Comparison of ENCODE assay signal across 8 cellular contexts in genomic region chrX:103919336-103919682, GRCh38. TPM values are rescaled to one million over a fixed set of nuclear protein-coding genes. Genes with fewer than 3 reads are reported as not detected.
DNase-seq lines count a peak whose midpoint lies in the region; ATAC-seq, FAIRE-seq and TF ChIP-seq lines count a peak whose summit lies in the region.

No MANE protein-coding gene starts in this region.

- H3K4me1 ChIP-seq in H9 (ENCODE audit: insufficient read depth, low read length) (no peaks in the 10 kb centered on the region; the same call in 1 of the 2 replicates), endothelial cell of umbilical vein (ENCODE audit: control insufficient read depth, extremely low read depth, insufficient read depth, low read length) (no peaks in the 10 kb centered on the region), mononuclear cell (ENCODE audit: insufficient read depth, low read length) (peaks cover 11% of the 10 kb centered on the region), aorta (ENCODE audit: control insufficient read depth in 1 of 2, insufficient read depth in 2 of 2, low read length in 2 of 2) (no peaks in the 10 kb centered on the region)

- H3K9me3 Mint-ChIP-seq in H9, result peaks cover 0 to 50% of the 10 kb centered on the region in 2 experiments; a peak in 2 of 5 replicates
- H3K9me3 Mint-ChIP-seq in T-helper 1 cell treated with Interleukin-12 subunit alpha and Interleukin-12 subunit beta and Interleukin-4 antibody, amounts not matched to agents 30 μg/mL and 1 μg/mL, for 36 hours, result no peaks in the 10 kb centered on the region

- H3K79me1 ChIP-seq in H9 (ENCODE audit: insufficient read depth, low read depth, low read length, poor library complexity, severe bottlenecking), result no peaks in the 10 kb centered on the region

- peak overlapping the region; percentile 29 to 86 (median 62); a peak in 4 of 7 replicates for H3K27ac Mint-ChIP-seq in H9
- H3K27ac Mint-ChIP-seq in T-helper 1 cell treated with Interleukin-12 subunit alpha and Interleukin-12 subunit beta and Interleukin-4 antibody, amounts not matched to agents 30 μg/mL and 1 μg/mL, for 36 hours, result peak overlapping the region; percentile 97

- H3K14ac ChIP-seq in H9 (ENCODE audit: insufficient read depth, low read length), result peak overlapping the region; percentile 7; the same call in 1 of the 2 replicates

- H2BK15ac ChIP-seq in H9 (ENCODE audit: low read depth, low read length), result no peak overlapping the region

- BruUV-seq in endothelial cell of umbilical vein (replicated peaks; lab: Mats Ljungman, UMichigan), result TSS peak; percentile 43

- H2BK5ac ChIP-seq in H9 (ENCODE audit: insufficient read length, low read length), result no peak overlapping the region

- peak overlapping the region; percentile 0 for H2AFZ ChIP-seq in H9 (ENCODE audit: low read length)
- peak overlapping the region; percentile 60 for H2AFZ ChIP-seq in endothelial cell of umbilical vein (ENCODE audit: low read depth, low read length)

- no peak overlapping the region for H4K8ac ChIP-seq in H9 (replicated peaks; ENCODE audit: insufficient read length, low read depth, low read length)

- no peak overlapping the region for H3K23ac ChIP-seq in H9 (ENCODE audit: insufficient read length, low read depth, low read length)

- peak overlapping the region; percentile 89 for H3K4me2 ChIP-seq in H9 (ENCODE audit: insufficient read depth, insufficient read length, low read length)
- H3K4me2 ChIP-seq in endothelial cell of umbilical vein (ENCODE audit: insufficient read depth, low read length), result peak overlapping the region; percentile 9

- H2BK20ac ChIP-seq in H9 (ENCODE audit: low read depth, low read length, poor library complexity, severe bottlenecking), result no peak overlapping the region

- no peak overlapping the region for H3T11ph ChIP-seq in H9 (ENCODE audit: low read length)

- DNase-seq in activated CD4-positive, alpha-beta T cell treated with anti-CD3 and anti-CD28 coated beads for 4 hours, result peak; percentile 10 to 14
- DNase-seq in activated CD4-positive, alpha-beta T cell treated with anti-CD3 and anti-CD28 coated beads, Interleukin-2, amount 50 U/mL, for 48 hours, result no peak
- DNase-seq in H9 (no peak), M059J (ENCODE audit: low read depth) (peak; percentile 57), endothelial cell of umbilical vein (ENCODE audit: low read depth, low spot score) (no peak), aorta (no peak)

- peaks cover 9% of the 10 kb centered on the region for H3K23me2 ChIP-seq in H9 (ENCODE audit: insufficient read length, low read depth, low read length, poor library complexity, severe bottlenecking)

- H3K36me3 Mint-ChIP-seq in H9 (ENCODE audit: insufficient read depth in 1 of 3, low read depth in 3 of 3), result peaks cover 0 to 2% (median 0%) of the 10 kb centered on the region in 3 experiments; a peak in 3 of 7 replicates
- H3K36me3 Mint-ChIP-seq in T-helper 1 cell treated with Interleukin-12 subunit alpha and Interleukin-12 subunit beta and Interleukin-4 antibody, amounts not matched to agents 30 μg/mL and 1 μg/mL, for 36 hours (ENCODE audit: low read depth), result peaks cover 4% of the 10 kb centered on the region

- no peak overlapping the region for H3K56ac ChIP-seq in H9 (ENCODE audit: insufficient read length, low read depth, low read length)

- no peak for FAIRE-seq in endothelial cell of umbilical vein (lab: Jason Lieb, UNC)

- H3K4me3 ChIP-seq in endothelial cell of umbilical vein (replicated peaks in 1 of 3; ENCODE audit: insufficient read depth in 1 of 3, low read depth in 1 of 3, low read length in 3 of 3) (peak overlapping the region; percentile 21 to 64 (median 40)), mononuclear cell (ENCODE audit: low read length) (peak overlapping the region; percentile 43), aorta (ENCODE audit: low read length in 2 of 2) (peak overlapping the region in 1 of 2 donors; percentile 39)

- ATAC-seq in aorta (ENCODE audit: low FRiP score), result peak; percentile 73

- H3K36me3 ChIP-seq in endothelial cell of umbilical vein (ENCODE audit: control insufficient read depth in 2 of 2, extremely low read depth in 1 of 2, insufficient read depth in 2 of 2, low read length in 2 of 2), result no peaks in the 10 kb centered on the region
- H3K36me3 ChIP-seq in aorta (ENCODE audit: control insufficient read depth in 1 of 2, insufficient read depth in 2 of 2, low read length in 1 of 2), result no peaks in the 10 kb centered on the region

- H3K79me2 ChIP-seq in H9 (ENCODE audit: insufficient read depth, low read length) (no peaks in the 10 kb centered on the region; the same call in 1 of the 2 replicates), endothelial cell of umbilical vein (ENCODE audit: control insufficient read depth, insufficient read depth, low read length) (no peaks in the 10 kb centered on the region)

- TF ChIP-seq POLR2A in endothelial cell of umbilical vein (IDR thresholded peaks at IDR 0.05; ENCODE audit: low read depth, low read length), result no peak

- H3K27me3 ChIP-seq in H9 (ENCODE audit: insufficient read depth, low read length) (no peaks in the 10 kb centered on the region; the same call in 1 of the 2 replicates), endothelial cell of umbilical vein (ENCODE audit: control insufficient read depth in 2 of 2, insufficient read depth in 2 of 2, low read length in 2 of 2) (no peaks in the 10 kb centered on the region), mononuclear cell (ENCODE audit: insufficient read depth, low read length) (no peaks in the 10 kb centered on the region), aorta (ENCODE audit: control insufficient read depth in 1 of 2, insufficient read depth in 2 of 2, low read length in 1 of 2) (no peaks in the 10 kb centered on the region)

- peak overlapping the region; percentile 70 for H3K9ac ChIP-seq in H9 (ENCODE audit: extremely low read depth, insufficient read length, low read length)
- peak overlapping the region; percentile 49 for H3K9ac ChIP-seq in endothelial cell of umbilical vein (replicated peaks; ENCODE audit: extremely low read depth, insufficient read depth, low read length)

- peak overlapping the region; percentile 28 for H3K18ac ChIP-seq in H9 (ENCODE audit: insufficient read length, low read depth, low read length)

- intact Hi-C loops in endothelial cell of umbilical vein (cut with micrococcal nuclease) (loop anchor here (2.0 kb wide), 1 partner anchor 233 kb away; the partner anchor contains the start of gene MORF4L2), aorta (cut with DNase I) (no loop called here)

- H3K4ac ChIP-seq in H9 (ENCODE audit: low read depth, low read length), result no peak overlapping the region

- H3K27ac ChIP-seq in H9 (ENCODE audit: insufficient read length, low read depth, low read length), result no peak overlapping the region
- peak overlapping the region; percentile 13 for H3K27ac ChIP-seq in endothelial cell of umbilical vein (ENCODE audit: insufficient read depth, low read depth, low read length)
- H3K27ac ChIP-seq in aorta (ENCODE audit: low read depth in 1 of 2, low read length in 2 of 2), result peak overlapping the region in 1 of 2 donors; percentile 58

- H4K20me1 ChIP-seq in H9 (ENCODE audit: control insufficient read depth, insufficient read depth, insufficient read length) (no peaks in the 10 kb centered on the region), endothelial cell of umbilical vein (replicated peaks; ENCODE audit: control insufficient read depth, extremely low read depth, insufficient read depth, low read length) (no peaks in the 10 kb centered on the region)

- peak overlapping the region; percentile 75 to 94 for H3K4me3 Mint-ChIP-seq in H9
- peak overlapping the region; percentile 95 for H3K4me3 Mint-ChIP-seq in T-helper 1 cell treated with Interleukin-12 subunit alpha and Interleukin-12 subunit beta and Interleukin-4 antibody, amounts not matched to agents 30 μg/mL and 1 μg/mL, for 36 hours

- H3K27me3 Mint-ChIP-seq in H9 (ENCODE audit: low read depth), result 0 out of 2 replicates have a peak, but pooled peaks cover 1% of the 10 kb centered on the region
- no peaks in the 10 kb centered on the region for H3K27me3 Mint-ChIP-seq in T-helper 1 cell treated with Interleukin-12 subunit alpha and Interleukin-12 subunit beta and Interleukin-4 antibody, amounts not matched to agents 30 μg/mL and 1 μg/mL, for 36 hours (ENCODE audit: low read depth)

- no peak overlapping the region for H2BK120ac ChIP-seq in H9 (ENCODE audit: low read depth, low read length, poor library complexity, severe bottlenecking)

- dilution Hi-C loops in endothelial cell of umbilical vein (cut with MboI; ENCODE audit: extremely low pct_ligation_motif_present, low sequenced_read_pairs), result no loop called here

- no peaks in the 10 kb centered on the region for H3K9me1 ChIP-seq in endothelial cell of umbilical vein (replicated peaks; ENCODE audit: control insufficient read depth, extremely low read depth, insufficient read depth, low read length)

- TF ChIP-seq CTCF in H9 (conservative IDR thresholded peaks at IDR 0.05) (peak; percentile 43), endothelial cell of umbilical vein (IDR thresholded peaks at IDR 0.05; ENCODE audit: extremely low read depth in 1 of 2, insufficient read depth in 1 of 2, low read depth in 1 of 2, low read length in 2 of 2) (peak; percentile 13 to 17)

- CTCF ChIA-PET in endothelial cell of umbilical vein (lab: Charles Lee), result interaction anchor here (1.0 to 3.0 kb wide), 5 partner anchors 9 to 74 kb away, joined by 3 to 10 read pairs (median 6); no protein-coding TSS in a partner anchor

- peak overlapping the region; percentile 57 for H4K5ac ChIP-seq in H9 (ENCODE audit: insufficient read length, low read depth, low read length)

- POLR2A ChIA-PET in endothelial cell of umbilical vein (lab: Charles Lee), result no interaction called here

- whole genome bisulfite sequencing in H9 (ENCODE audit: extremely low coverage, insufficient read length, low lambda C conversion rate), result no CpG with 5 or more reads among the region's 9 CpGs
- WGBS in aorta, 2 donors, result 2 to 24% methylated on average over 9 of the region's 9 CpGs

- no peak overlapping the region for H2AK5ac ChIP-seq in H9 (ENCODE audit: insufficient read length, low read length)

- H3K4me1 Mint-ChIP-seq in H9, result peaks cover 4 to 7% of the 10 kb centered on the region in 2 experiments; a peak in 3 of 4 replicates
- H3K4me1 Mint-ChIP-seq in T-helper 1 cell treated with Interleukin-12 subunit alpha and Interleukin-12 subunit beta and Interleukin-4 antibody, amounts not matched to agents 30 μg/mL and 1 μg/mL, for 36 hours (ENCODE audit: low read depth), result peaks cover 27% of the 10 kb centered on the region

- peaks cover 5% of the 10 kb centered on the region for H3K9me3 ChIP-seq in H9 (ENCODE audit: control insufficient read depth, low read depth, low read length)
- no peaks in the 10 kb centered on the region for H3K9me3 ChIP-seq in endothelial cell of umbilical vein (replicated peaks; ENCODE audit: control insufficient read depth, insufficient read depth, low read length)
- no peaks in the 10 kb centered on the region for H3K9me3 ChIP-seq in mononuclear cell (ENCODE audit: low read depth, low read length)
- no peaks in the 10 kb centered on the region for H3K9me3 ChIP-seq in aorta (ENCODE audit: control insufficient read depth, low read length)

- no peak overlapping the region for H4K91ac ChIP-seq in H9 (ENCODE audit: insufficient read length, low read depth, low read length)

- H2BK12ac ChIP-seq in H9 (ENCODE audit: insufficient read length, low read depth, low read length), result no peak overlapping the region

RNA-seq across cellular contexts. Expression of gene TMSB15B, which starts 43.1 kb away (rescaled TPM):
- total RNA-seq in H9 (2021), result 9.6 and 11.1 TPM in 2 replicates
- 27.8 and 34.3 TPM in 2 replicates for total RNA-seq in M059J (2014; rRNA removed; shearing (Covaris generic))
- 15.1 and 18.9 TPM in 2 replicates for total RNA-seq in endothelial cell of umbilical vein
- 12.1 and 14.5 TPM in 2 replicates for polyA plus RNA-seq in endothelial cell of umbilical vein
- polyA plus RNA-seq in endothelial cell of umbilical vein (2011; cell fraction: cytosol; rRNA removed), result 19.2 and 22.4 TPM in 2 replicates
- polyA plus RNA-seq in endothelial cell of umbilical vein (2011; cell fraction: nucleus; rRNA removed), result 17.0 and 21.3 TPM in 2 replicates
- polyA plus RNA-seq in endothelial cell of umbilical vein (2012), result 17.6 and 25.3 TPM in 2 replicates
- polyA minus RNA-seq in endothelial cell of umbilical vein, result 4.5 and 6.1 TPM in 2 replicates
- polyA minus RNA-seq in endothelial cell of umbilical vein (2011; cell fraction: cytosol; rRNA and poly(A)+ RNA removed), result not detected
- 11.5 and 16.4 TPM in 2 replicates for polyA minus RNA-seq in endothelial cell of umbilical vein (2011; cell fraction: nucleus; rRNA and poly(A)+ RNA removed)
- total RNA-seq in mononuclear cell, result 5.9 TPM
- total RNA-seq in aorta, result 1 to 10 TPM; 7.6 to 8.4 TPM
- polyA plus RNA-seq in aorta, result 10 to 100 TPM; 22.7 to 31.9 TPM

Comparison
In these comparisons a context has a peak if more than half of its experiments do, and no peak if none do; other contexts are left out.
1. DNase-seq: peak in activated CD4-positive, alpha-beta T cell treated with anti-CD3 and anti-CD28 coated beads for 4 hours (2 of 2) and M059J (single experiment); none in activated CD4-positive, alpha-beta T cell treated with anti-CD3 and anti-CD28 coated beads, Interleukin-2, amount 50 U/mL, for 48 hours (0 of 2), H9 (single experiment), endothelial cell of umbilical vein (single experiment) and aorta (0 of 2).